2 cellular contexts compared by ENCODE assay signal in the genomic region with DNA sequence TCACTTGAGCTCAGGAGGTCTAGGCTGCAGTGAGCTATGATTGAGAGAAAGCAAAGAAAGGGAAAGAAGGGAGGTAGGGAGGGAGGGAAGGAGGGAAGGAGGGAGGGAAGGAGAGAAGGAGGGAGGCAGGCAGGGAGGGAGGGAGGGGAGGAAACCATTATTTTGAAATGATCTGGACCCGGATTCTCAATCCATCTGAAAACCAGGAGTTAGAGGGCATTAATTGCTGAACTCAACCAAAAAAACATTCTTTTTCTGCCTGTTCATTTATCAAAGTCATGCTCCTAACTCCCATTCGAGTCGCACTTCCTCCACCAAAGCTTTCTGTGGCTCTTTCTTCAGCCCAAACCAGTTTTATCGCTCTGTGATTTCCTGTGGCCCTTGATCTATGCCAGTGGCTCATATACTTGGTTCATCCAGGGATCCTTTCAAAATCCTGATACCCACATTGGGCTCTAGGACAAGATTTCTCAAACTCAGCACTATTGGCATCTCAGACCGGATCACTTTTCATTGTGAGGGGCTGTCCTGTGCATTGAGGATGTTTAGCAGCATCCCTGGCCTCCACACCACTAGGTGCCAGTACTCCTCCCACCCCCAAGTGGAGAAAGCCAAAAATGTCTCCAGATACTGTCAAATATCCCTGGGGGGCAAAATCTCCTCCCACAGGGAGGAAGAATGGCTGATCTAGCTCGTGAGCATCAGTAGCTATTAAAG.
TF ChIP-seq lines count a peak whose summit lies in the region.

No MANE protein-coding gene starts in this region.

TF ChIP-seq in HepG2, 621 proteins besides CTCF, POLR2A, EP300 and RAD21 (continues in another document):
- TF ChIP-seq ZNF333 (CRISPR knock-in tag; IDR thresholded peaks at IDR 0.05; ENCODE audit: borderline replicate concordance), result no peak
- TF ChIP-seq ZKSCAN5 (CRISPR knock-in tag; IDR thresholded peaks at IDR 0.05), result no peak
- TF ChIP-seq, protein P1, sequence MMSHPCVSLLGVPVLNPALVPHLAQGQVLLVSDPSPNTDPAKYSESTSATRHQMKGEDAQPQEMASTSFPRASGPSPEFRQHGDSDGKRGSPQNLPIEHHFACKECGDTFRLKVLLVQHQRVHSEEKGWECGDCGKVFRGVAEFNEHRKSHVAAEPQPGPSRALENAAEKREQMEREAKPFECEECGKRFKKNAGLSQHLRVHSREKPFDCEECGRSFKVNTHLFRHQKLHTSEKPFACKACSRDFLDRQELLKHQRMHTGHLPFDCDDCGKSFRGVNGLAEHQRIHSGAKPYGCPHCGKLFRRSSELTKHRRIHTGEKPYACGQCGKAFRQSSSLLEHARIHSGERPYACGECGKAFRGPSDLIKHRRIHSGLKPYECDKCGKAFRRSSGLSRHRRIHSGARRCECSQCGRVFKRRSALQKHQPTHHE (CRISPR knock-in tag; IDR thresholded peaks at IDR 0.05; ENCODE audit: borderline replicate concordance), result no peak
- TF ChIP-seq HNRNPK (IDR thresholded peaks at IDR 0.05; ENCODE audit: low read depth, low read length, poor library complexity, severe bottlenecking), result peak; percentile 91
- no peak for TF ChIP-seq SP2 (CRISPR knock-in tag; IDR thresholded peaks at IDR 0.05)
- no peak for TF ChIP-seq MED1 (CRISPR knock-in tag; IDR thresholded peaks at IDR 0.05)
- TF ChIP-seq, protein P2, sequence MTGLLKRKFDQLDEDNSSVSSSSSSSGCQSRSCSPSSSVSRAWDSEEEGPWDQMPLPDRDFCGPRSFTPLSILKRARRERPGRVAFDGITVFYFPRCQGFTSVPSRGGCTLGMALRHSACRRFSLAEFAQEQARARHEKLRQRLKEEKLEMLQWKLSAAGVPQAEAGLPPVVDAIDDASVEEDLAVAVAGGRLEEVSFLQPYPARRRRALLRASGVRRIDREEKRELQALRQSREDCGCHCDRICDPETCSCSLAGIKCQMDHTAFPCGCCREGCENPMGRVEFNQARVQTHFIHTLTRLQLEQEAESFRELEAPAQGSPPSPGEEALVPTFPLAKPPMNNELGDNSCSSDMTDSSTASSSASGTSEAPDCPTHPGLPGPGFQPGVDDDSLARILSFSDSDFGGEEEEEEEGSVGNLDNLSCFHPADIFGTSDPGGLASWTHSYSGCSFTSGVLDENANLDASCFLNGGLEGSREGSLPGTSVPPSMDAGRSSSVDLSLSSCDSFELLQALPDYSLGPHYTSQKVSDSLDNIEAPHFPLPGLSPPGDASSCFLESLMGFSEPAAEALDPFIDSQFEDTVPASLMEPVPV (CRISPR knock-in tag; IDR thresholded peaks at IDR 0.05), result no peak
- no peak for TF ChIP-seq KDM6A (CRISPR knock-in tag; IDR thresholded peaks at IDR 0.05; ENCODE audit: low read depth)
- TF ChIP-seq FOXJ3 (CRISPR knock-in tag; IDR thresholded peaks at IDR 0.05; ENCODE audit: borderline replicate concordance), result no peak
- no peak for TF ChIP-seq MLLT10 (CRISPR knock-in tag; IDR thresholded peaks at IDR 0.05)
- TF ChIP-seq HNRNPL (IDR thresholded peaks at IDR 0.05; ENCODE audit: low read depth, low read length), result no peak
- TF ChIP-seq, protein P3, sequence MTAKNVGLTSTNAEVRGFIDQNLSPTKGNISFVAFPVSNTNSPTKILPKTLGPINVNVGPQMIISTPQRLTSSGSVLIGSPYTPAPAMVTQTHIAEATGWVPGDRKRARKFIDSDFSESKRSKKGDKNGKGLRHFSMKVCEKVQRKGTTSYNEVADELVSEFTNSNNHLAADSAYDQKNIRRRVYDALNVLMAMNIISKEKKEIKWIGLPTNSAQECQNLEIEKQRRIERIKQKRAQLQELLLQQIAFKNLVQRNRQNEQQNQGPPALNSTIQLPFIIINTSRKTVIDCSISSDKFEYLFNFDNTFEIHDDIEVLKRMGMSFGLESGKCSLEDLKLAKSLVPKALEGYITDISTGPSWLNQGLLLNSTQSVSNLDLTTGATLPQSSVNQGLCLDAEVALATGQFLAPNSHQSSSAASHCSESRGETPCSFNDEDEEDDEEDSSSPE (CRISPR knock-in tag; IDR thresholded peaks at IDR 0.05), result no peak
- TF ChIP-seq KDM3A (CRISPR knock-in tag; IDR thresholded peaks at IDR 0.05; ENCODE audit: low read depth), result no peak
- TF ChIP-seq ZNF839 (CRISPR knock-in tag; IDR thresholded peaks at IDR 0.05; ENCODE audit: borderline replicate concordance), result no peak
- TF ChIP-seq, protein P4, sequence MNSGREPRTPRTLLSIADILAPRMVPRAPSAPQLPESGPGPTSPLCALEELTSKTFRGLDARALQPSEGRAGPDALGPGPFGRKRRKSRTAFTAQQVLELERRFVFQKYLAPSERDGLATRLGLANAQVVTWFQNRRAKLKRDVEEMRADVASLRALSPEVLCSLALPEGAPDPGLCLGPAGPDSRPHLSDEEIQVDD (CRISPR knock-in tag; IDR thresholded peaks at IDR 0.05; ENCODE audit: borderline replicate concordance), result no peak
- no peak for TF ChIP-seq ZFP82 (CRISPR knock-in tag; IDR thresholded peaks at IDR 0.05; ENCODE audit: borderline replicate concordance)
- TF ChIP-seq, protein P5, sequence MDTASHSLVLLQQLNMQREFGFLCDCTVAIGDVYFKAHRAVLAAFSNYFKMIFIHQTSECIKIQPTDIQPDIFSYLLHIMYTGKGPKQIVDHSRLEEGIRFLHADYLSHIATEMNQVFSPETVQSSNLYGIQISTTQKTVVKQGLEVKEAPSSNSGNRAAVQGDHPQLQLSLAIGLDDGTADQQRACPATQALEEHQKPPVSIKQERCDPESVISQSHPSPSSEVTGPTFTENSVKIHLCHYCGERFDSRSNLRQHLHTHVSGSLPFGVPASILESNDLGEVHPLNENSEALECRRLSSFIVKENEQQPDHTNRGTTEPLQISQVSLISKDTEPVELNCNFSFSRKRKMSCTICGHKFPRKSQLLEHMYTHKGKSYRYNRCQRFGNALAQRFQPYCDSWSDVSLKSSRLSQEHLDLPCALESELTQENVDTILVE (CRISPR knock-in tag; IDR thresholded peaks at IDR 0.05), result no peak
- no peak for TF ChIP-seq AGO2 (optimal IDR thresholded peaks at IDR 0.05; ENCODE audit: low read depth, low read length)
- TF ChIP-seq MTF1 (CRISPR knock-in tag; IDR thresholded peaks at IDR 0.05), result no peak
- TF ChIP-seq, protein P6, sequence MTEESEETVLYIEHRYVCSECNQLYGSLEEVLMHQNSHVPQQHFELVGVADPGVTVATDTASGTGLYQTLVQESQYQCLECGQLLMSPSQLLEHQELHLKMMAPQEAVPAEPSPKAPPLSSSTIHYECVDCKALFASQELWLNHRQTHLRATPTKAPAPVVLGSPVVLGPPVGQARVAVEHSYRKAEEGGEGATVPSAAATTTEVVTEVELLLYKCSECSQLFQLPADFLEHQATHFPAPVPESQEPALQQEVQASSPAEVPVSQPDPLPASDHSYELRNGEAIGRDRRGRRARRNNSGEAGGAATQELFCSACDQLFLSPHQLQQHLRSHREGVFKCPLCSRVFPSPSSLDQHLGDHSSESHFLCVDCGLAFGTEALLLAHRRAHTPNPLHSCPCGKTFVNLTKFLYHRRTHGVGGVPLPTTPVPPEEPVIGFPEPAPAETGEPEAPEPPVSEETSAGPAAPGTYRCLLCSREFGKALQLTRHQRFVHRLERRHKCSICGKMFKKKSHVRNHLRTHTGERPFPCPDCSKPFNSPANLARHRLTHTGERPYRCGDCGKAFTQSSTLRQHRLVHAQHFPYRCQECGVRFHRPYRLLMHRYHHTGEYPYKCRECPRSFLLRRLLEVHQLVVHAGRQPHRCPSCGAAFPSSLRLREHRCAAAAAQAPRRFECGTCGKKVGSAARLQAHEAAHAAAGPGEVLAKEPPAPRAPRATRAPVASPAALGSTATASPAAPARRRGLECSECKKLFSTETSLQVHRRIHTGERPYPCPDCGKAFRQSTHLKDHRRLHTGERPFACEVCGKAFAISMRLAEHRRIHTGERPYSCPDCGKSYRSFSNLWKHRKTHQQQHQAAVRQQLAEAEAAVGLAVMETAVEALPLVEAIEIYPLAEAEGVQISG (CRISPR knock-in tag; IDR thresholded peaks at IDR 0.05), result peak; percentile 76
- TF ChIP-seq MAFK (conservative IDR thresholded peaks at IDR 0.05 in 1 of 2, IDR thresholded peaks at IDR 0.05 in 1 of 2; ENCODE audit: low read length in 2 of 2), result 0 out of 4 replicates have a peak, but pooled peaks have one; percentile 11 to 18

TF ChIP-seq in H1, 55 proteins besides CTCF, POLR2A, EP300 and RAD21:
- TF ChIP-seq TEAD4 (IDR thresholded peaks at IDR 0.05; ENCODE audit: low read depth, low read length) (no peak), RXRA (IDR thresholded peaks at IDR 0.05; ENCODE audit: insufficient read depth, low read depth, low read length) (no peak), SIN3A (conservative IDR thresholded peaks at IDR 0.05 in 1 of 2, IDR thresholded peaks at IDR 0.05 in 1 of 2; ENCODE audit: low read depth in 1 of 2, low read length in 2 of 2) (no peak), TAF1 (IDR thresholded peaks at IDR 0.05; ENCODE audit: low read depth, low read length) (no peak), PHF8 (conservative IDR thresholded peaks at IDR 0.05; ENCODE audit: low read depth, low read length) (no peak), FOSL1 (IDR thresholded peaks at IDR 0.05; ENCODE audit: insufficient read depth, low read depth, low read length) (no peak), ZNF274 (IDR thresholded peaks at IDR 0.05; ENCODE audit: borderline replicate concordance, extremely low read depth, low read length) (no peak), EGR1 (IDR thresholded peaks at IDR 0.05; ENCODE audit: borderline replicate concordance, low read depth, low read length) (no peak), SAP30 (IDR thresholded peaks at IDR 0.05; ENCODE audit: insufficient read depth, insufficient replicate concordance, low read length) (no peak), GABPA (IDR thresholded peaks at IDR 0.05; ENCODE audit: borderline replicate concordance, insufficient read depth, low read length) (no peak), HDAC2 (IDR thresholded peaks at IDR 0.05; ENCODE audit: borderline replicate concordance in 1 of 2, low read depth in 2 of 2, low read length in 2 of 2) (no peak), KDM1A (IDR thresholded peaks at IDR 0.05; ENCODE audit: borderline replicate concordance, low read length) (no peak), ASH2L (IDR thresholded peaks at IDR 0.05; ENCODE audit: low read length) (no peak), BRCA1 (IDR thresholded peaks at IDR 0.05; ENCODE audit: low read depth, low read length) (no peak), CBX5 (IDR thresholded peaks at IDR 0.05; ENCODE audit: low read depth, low read length) (no peak), EZH2 (IDR thresholded peaks at IDR 0.05; ENCODE audit: low read depth, low read length, severe bottlenecking) (no peak), NANOG (IDR thresholded peaks at IDR 0.05; ENCODE audit: insufficient read depth, low read depth, low read length, poor library complexity, severe bottlenecking) (no peak)
- TF ChIP-seq, protein P7, sequence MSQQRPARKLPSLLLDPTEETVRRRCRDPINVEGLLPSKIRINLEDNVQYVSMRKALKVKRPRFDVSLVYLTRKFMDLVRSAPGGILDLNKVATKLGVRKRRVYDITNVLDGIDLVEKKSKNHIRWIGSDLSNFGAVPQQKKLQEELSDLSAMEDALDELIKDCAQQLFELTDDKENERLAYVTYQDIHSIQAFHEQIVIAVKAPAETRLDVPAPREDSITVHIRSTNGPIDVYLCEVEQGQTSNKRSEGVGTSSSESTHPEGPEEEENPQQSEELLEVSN (IDR thresholded peaks at IDR 0.05), result no peak
